ENCODE assay signal across 16 cellular contexts in the genomic region with DNA sequence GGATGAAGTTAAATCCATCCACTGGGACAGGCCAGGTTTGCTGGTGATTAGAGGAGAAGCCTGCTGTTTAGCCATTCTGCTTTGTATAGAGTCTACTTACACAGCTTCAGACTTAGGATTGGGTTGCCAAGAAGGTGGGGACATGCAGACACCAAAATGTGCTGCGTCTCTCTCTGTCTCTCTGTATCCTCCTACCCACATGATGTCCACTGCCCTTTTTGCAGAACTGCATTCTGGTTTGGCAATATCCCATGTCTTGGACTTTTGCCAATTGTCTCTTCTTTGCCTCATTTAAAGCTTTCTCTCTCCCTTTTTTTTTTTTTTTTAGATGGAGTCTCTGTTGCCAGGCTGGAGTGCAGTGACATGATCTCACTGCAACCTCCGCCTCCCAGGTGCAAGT.
"Had no signal": no experiment of that assay in that cellular context is flagged by ENCODE, and none has a peak within 500 bp of the region (broad histone marks: within the 10 kb centered on the region; RNA-seq: fewer than 3 reads in every experiment).

No MANE protein-coding gene starts in this region.

- H3K9me3 Mint-ChIP-seq: activated naive CD4-positive, alpha-beta T cell treated with anti-CD3 and anti-CD28 coated beads for 36 hours had no signal

- H3K36me3 Mint-ChIP-seq: stimulated activated memory B cell treated with anti-CD40 and anti-IgM and Interleukin-4, amounts not matched to agents 10 μg/mL and 1 μg/mL and 100 μg/mL, for 72 hours had no signal

- H3K9me3 ChIP-seq: ascending aorta, mucosa of descending colon, ovary, thyroid gland, uterus had no signal

- H3K4me3 Mint-ChIP-seq: activated naive CD4-positive, alpha-beta T cell treated with anti-CD3 and anti-CD28 coated beads for 36 hours; naive thymus-derived CD4-positive, alpha-beta T cell; stimulated activated memory B cell treated with anti-CD40 and anti-IgM and Interleukin-4, amounts not matched to agents 10 μg/mL and 1 μg/mL and 100 μg/mL, for 72 hours had no signal

- H3K27me3 ChIP-seq: ascending aorta, heart right ventricle, ovary, thyroid gland, uterus had no signal

- H3K27ac Mint-ChIP-seq: activated naive CD4-positive, alpha-beta T cell treated with anti-CD3 and anti-CD28 coated beads for 36 hours; activated T-helper 2 cell treated with anti-CD3 and anti-CD28 coated beads, Interferon-gamma antibody, Interleukin-2, Interleukin-4, amounts not matched to agents 10 μg/mL and 5 μg/mL and 100 μg/mL, durations not matched to agents 14 hours and 24 hours and 36 hours; naive thymus-derived CD4-positive, alpha-beta T cell; stimulated activated memory B cell treated with anti-CD40 and anti-IgM and Interleukin-4, amounts not matched to agents 10 μg/mL and 1 μg/mL and 100 μg/mL, for 72 hours had no signal

- DNase-seq: activated naive CD4-positive, alpha-beta T cell treated with anti-CD3 and anti-CD28 coated beads for 36 hours; heart right ventricle; left colon; mammary epithelial cell; mucosa of descending colon; naive thymus-derived CD4-positive, alpha-beta T cell; ovary; stimulated activated CD4-positive, alpha-beta T cell treated with anti-CD3 and anti-CD28 coated beads, Interleukin-2, amount 100 ng/mL, for 48 hours; thyroid gland; uterus had no signal

- H3K27ac ChIP-seq: ascending aorta, epithelial cell of prostate, heart right ventricle, ovary, thyroid gland, uterus had no signal

- FAIRE-seq: bronchial epithelial cell, frontal cortex had no signal

- H3K4me3 ChIP-seq: ascending aorta, heart right ventricle, mucosa of descending colon, ovary, thyroid gland, uterus had no signal

- ATAC-seq: heart right ventricle; left colon; mucosa of descending colon; naive thymus-derived CD4-positive, alpha-beta T cell; stimulated activated memory B cell treated with anti-CD40 and anti-IgM and Interleukin-4, amounts not matched to agents 10 μg/mL and 1 μg/mL and 100 μg/mL, for 72 hours had no signal

- H3K36me3 ChIP-seq: ascending aorta, heart right ventricle, ovary, thyroid gland, uterus had no signal
